26 cellular contexts compared by ENCODE assay signal in the genomic region with DNA sequence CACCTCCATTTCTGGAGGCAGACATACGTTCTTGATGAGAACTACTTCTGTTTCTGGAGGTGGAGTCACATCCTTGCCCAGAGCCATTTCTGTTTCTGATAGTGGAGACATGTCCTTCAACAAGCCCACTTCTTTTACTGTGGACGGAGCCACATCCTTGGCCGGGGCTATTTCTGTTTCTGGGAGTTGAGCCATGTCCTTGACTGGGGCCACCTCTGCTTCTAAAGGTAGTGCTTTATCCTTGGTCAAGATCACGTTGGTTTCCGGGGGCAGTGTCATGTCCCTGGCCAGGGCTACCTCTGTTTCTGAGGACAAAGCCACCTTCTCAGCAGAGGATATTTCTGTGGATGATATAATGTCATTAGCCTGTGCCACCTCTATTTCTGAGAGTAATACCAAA.
"Had no signal": no experiment of that assay in that cellular context is flagged by ENCODE, and none has a peak within 500 bp of the region (broad histone marks: within the 10 kb centered on the region; RNA-seq: fewer than 3 reads in every experiment).

No MANE protein-coding gene starts in this region.

- ATAC-seq: effector memory CD8-positive, alpha-beta T cell; left lung; naive thymus-derived CD8-positive, alpha-beta T cell had no signal

- H3K4me2 ChIP-seq: neural progenitor cell had no signal

- H3K27me3 Mint-ChIP-seq: activated CD4-positive, alpha-beta memory T cell treated with anti-CD3 and anti-CD28 coated beads, Interleukin-2, amount 10 ng/mL, durations not matched to agents 7 days and 5 days; activated naive CD4-positive, alpha-beta T cell treated with anti-CD3 and anti-CD28 coated beads, Interleukin-2, amount 50 U/mL, for 24 hours; effector memory CD8-positive, alpha-beta T cell; naive thymus-derived CD8-positive, alpha-beta T cell; stimulated activated naive CD8-positive, alpha-beta T cell treated with anti-CD3 and anti-CD28 coated beads, Interleukin-15, Interleukin-2, amounts not matched to agents 100 ng/mL and 50 ng/mL, for 24 hours had no signal

- H3K9me3 Mint-ChIP-seq: activated CD4-positive, alpha-beta memory T cell treated with anti-CD3 and anti-CD28 coated beads, Interleukin-2, amount 10 ng/mL, durations not matched to agents 7 days and 5 days; activated naive CD4-positive, alpha-beta T cell treated with anti-CD3 and anti-CD28 coated beads, Interleukin-2, amount 50 U/mL, for 24 hours; activated T-helper 1 cell treated with anti-CD3 and anti-CD28 coated beads, Interleukin-12 subunit alpha, Interleukin-12 subunit beta, Interleukin-2, Interleukin-4 antibody, amounts not matched to agents 30 ng/mL and 10 ng/mL and 1 ng/mL, durations not matched to agents 14 hours and 24 hours and 36 hours; effector memory CD8-positive, alpha-beta T cell; mesothelial cell of epicardium; naive thymus-derived CD8-positive, alpha-beta T cell; neural progenitor cell; stimulated activated naive CD8-positive, alpha-beta T cell treated with anti-CD3 and anti-CD28 coated beads, Interleukin-15, Interleukin-2, amounts not matched to agents 100 ng/mL and 50 ng/mL, for 24 hours had no signal

- DNase-seq: activated CD4-positive, alpha-beta memory T cell treated with anti-CD3 and anti-CD28 coated beads, Interleukin-2, amount 10 ng/mL, durations not matched to agents 7 days and 5 days; activated CD4-positive, alpha-beta T cell treated with anti-CD3 and anti-CD28 coated beads for 48 hours; activated gamma-delta T cell; activated T-cell treated with anti-CD3 and anti-CD28 coated beads for 4 hours; aorta; brain microvascular endothelial cell; colonic mucosa; dorsolateral prefrontal cortex; effector memory CD8-positive, alpha-beta T cell; left lung; mammary epithelial cell; naive thymus-derived CD8-positive, alpha-beta T cell; posterior cingulate gyrus; retina; stimulated activated CD4-positive, alpha-beta T cell treated with anti-CD3 and anti-CD28 coated beads, Interleukin-12 subunit alpha, Interleukin-12 subunit beta, amount 100 ng/mL, for 4 hours; stimulated activated CD4-positive, alpha-beta T cell treated with anti-CD3 and anti-CD28 coated beads, Interleukin-4, amount 100 ng/mL, for 4 hours; substantia nigra; thyroid gland had no signal

- H3K4me3 Mint-ChIP-seq: activated CD4-positive, alpha-beta memory T cell treated with anti-CD3 and anti-CD28 coated beads, Interleukin-2, amount 10 ng/mL, durations not matched to agents 7 days and 5 days; activated naive CD4-positive, alpha-beta T cell treated with anti-CD3 and anti-CD28 coated beads, Interleukin-2, amount 50 U/mL, for 24 hours; activated T-helper 1 cell treated with anti-CD3 and anti-CD28 coated beads, Interleukin-12 subunit alpha, Interleukin-12 subunit beta, Interleukin-2, Interleukin-4 antibody, amounts not matched to agents 30 ng/mL and 10 ng/mL and 1 ng/mL, durations not matched to agents 14 hours and 24 hours and 36 hours; effector memory CD8-positive, alpha-beta T cell; mesothelial cell of epicardium; naive thymus-derived CD8-positive, alpha-beta T cell; neural progenitor cell; stimulated activated naive CD8-positive, alpha-beta T cell treated with anti-CD3 and anti-CD28 coated beads, Interleukin-15, Interleukin-2, amounts not matched to agents 100 ng/mL and 50 ng/mL, for 24 hours had no signal

- H3K27ac ChIP-seq: brain microvascular endothelial cell, colonic mucosa, dorsolateral prefrontal cortex, esophagus muscularis mucosa, left lung, neural progenitor cell, thyroid gland had no signal

- H3K27ac Mint-ChIP-seq: activated CD4-positive, alpha-beta memory T cell treated with anti-CD3 and anti-CD28 coated beads, Interleukin-2, amount 10 ng/mL, durations not matched to agents 7 days and 5 days; activated naive CD4-positive, alpha-beta T cell treated with anti-CD3 and anti-CD28 coated beads, Interleukin-2, amount 50 U/mL, for 24 hours; activated T-helper 1 cell treated with anti-CD3 and anti-CD28 coated beads, Interleukin-12 subunit alpha, Interleukin-12 subunit beta, Interleukin-2, Interleukin-4 antibody, amounts not matched to agents 30 ng/mL and 10 ng/mL and 1 ng/mL, durations not matched to agents 14 hours and 24 hours and 36 hours; mesothelial cell of epicardium; naive thymus-derived CD8-positive, alpha-beta T cell; neural progenitor cell; stimulated activated naive CD8-positive, alpha-beta T cell treated with anti-CD3 and anti-CD28 coated beads, Interleukin-15, Interleukin-2, amounts not matched to agents 100 ng/mL and 50 ng/mL, for 24 hours had no signal

- H2AFZ ChIP-seq: neural progenitor cell had no signal

- H3K4me1 Mint-ChIP-seq: activated naive CD4-positive, alpha-beta T cell treated with anti-CD3 and anti-CD28 coated beads, Interleukin-2, amount 50 U/mL, for 24 hours had no signal

- H3K4me3 ChIP-seq: colonic mucosa, dorsolateral prefrontal cortex, esophagus muscularis mucosa, left lung, neural progenitor cell, thyroid gland had no signal

- FAIRE-seq: frontal cortex, keratinocyte had no signal

- H3K27me3 ChIP-seq: brain microvascular endothelial cell, colonic mucosa, dorsolateral prefrontal cortex, esophagus muscularis mucosa, left lung, neural progenitor cell, thyroid gland had no signal

- H3K9me3 ChIP-seq: colonic mucosa, esophagus muscularis mucosa, left lung, thyroid gland had no signal

- H3K4me1 ChIP-seq: colonic mucosa, esophagus muscularis mucosa, left lung, neural progenitor cell, thyroid gland had no signal

- H3K36me3 ChIP-seq: colonic mucosa, neural progenitor cell had no signal

- H3K9ac ChIP-seq: neural progenitor cell had no signal
